Comparison of ENCODE assay signal across 23 cellular contexts in genomic region chr12:132167610-132168310, GRCh38. TPM values are rescaled to one million over a fixed set of nuclear protein-coding genes. Genes with fewer than 3 reads are reported as not detected.
DNase-seq lines count a peak whose midpoint lies in the region; ATAC-seq, FAIRE-seq and TF ChIP-seq lines count a peak whose summit lies in the region.
"Had no signal": no experiment of that assay in that cellular context is flagged by ENCODE, and none has a peak within 500 bp of the region (broad histone marks: within the 10 kb centered on the region; RNA-seq: fewer than 3 reads in every experiment).

No MANE protein-coding gene starts in this region.

- peaks cover 12 to 52% of the 10 kb centered on the region in 2 experiments; a peak in 4 of 5 replicates for H3K27me3 ChIP-seq in HepG2 (ENCODE audit: control insufficient read depth in 1 of 2, insufficient read depth in 2 of 2, low read length in 2 of 2)

- WGBS in HepG2 (ENCODE audit: low lambda C conversion rate) = 38% methylated on average over 10 of the region's 30 CpGs

- no peak for TF ChIP-seq CTCF in HepG2 (CRISPR knock-in tag; IDR thresholded peaks at IDR 0.05)
- no peak for TF ChIP-seq CTCF in GM13976 (IDR thresholded peaks at IDR 0.05; ENCODE audit: borderline replicate concordance, control extremely low read depth, extremely low read depth, insufficient read depth, missing control alignments)

- in situ Hi-C loops in HepG2 (cut with HindIII; ENCODE audit: extremely low pct_ligation_motif_present, low pct_unique_long_range_greater_than_20kb) = no loop called here
- in situ Hi-C loops in GM13976 (cut with MboI; ENCODE audit: low sequenced_read_pairs, unreplicated experiment) = no loop called here

- ATAC-seq in Right ventricle myocardium inferior (no peak), left ventricle myocardium superior (no peak), T-helper 17 cell (no peak), HepG2 (no peak), GM21515 (IDR thresholded peaks at IDR 0.05; ENCODE audit: unreplicated experiment) (no peak)
- ATAC-seq: activated T-cell treated with anti-CD3 and anti-CD28 coated beads, Interleukin-2, amount 50 U/mL, for 72 hours; body of pancreas had no signal

- H3K4me3 Mint-ChIP-seq in T-helper 17 cell = no peak overlapping the region
- H3K4me3 Mint-ChIP-seq: activated T-cell treated with anti-CD3 and anti-CD28 coated beads, Interleukin-2, amount 50 U/mL, for 72 hours; CD4-positive, CD25-positive, alpha-beta regulatory T cell; endodermal cell; neural crest cell; stimulated activated naive CD8-positive, alpha-beta T cell treated with anti-CD3 and anti-CD28 coated beads, Interleukin-15, amount 100 ng/mL, for 72 hours had no signal

- H4K20me1 ChIP-seq in HepG2 (ENCODE audit: insufficient read depth, low read length) = 0 out of 2 replicates have a peak, but pooled peaks cover 5% of the 10 kb centered on the region

- CTCF ChIA-PET in HepG2 (lab: Yijun Ruan, JAX; ENCODE audit: low intra/inter-chr PET ratio, low total read pairs) = no interaction called here

- H3K4me2 ChIP-seq in HepG2 (ENCODE audit: low read depth, low read length) = no peak overlapping the region

- POLR2A ChIA-PET in HepG2 (lab: Yijun Ruan, JAX) = no interaction called here

- H3K27ac ChIP-seq in HepG2 (ENCODE audit: extremely low read length, insufficient read depth, low read length) = no peak overlapping the region
- H3K27ac ChIP-seq: body of pancreas, GM23248, prostate gland, transverse colon had no signal

- H3K4me3 ChIP-seq in HepG2 (replicated peaks in 1 of 3; ENCODE audit: insufficient read depth in 1 of 3, low read depth in 2 of 3, low read length in 3 of 3) = no peak overlapping the region
- H3K4me3 ChIP-seq: body of pancreas, GM23248, prostate gland, transverse colon had no signal

- H3K36me3 Mint-ChIP-seq in T-helper 17 cell (ENCODE audit: low read depth) = no peaks in the 10 kb centered on the region
- H3K36me3 Mint-ChIP-seq: CD4-positive, CD25-positive, alpha-beta regulatory T cell had no signal

- H3K9me3 ChIP-seq in T-helper 17 cell (ENCODE audit: control insufficient read depth, low read length, poor library complexity, severe bottlenecking) (no peaks in the 10 kb centered on the region), HepG2 (ENCODE audit: low read length) (no peaks in the 10 kb centered on the region)
- H3K9me3 ChIP-seq: body of pancreas, prostate gland, transverse colon had no signal

- H3K4me1 Mint-ChIP-seq in T-helper 17 cell = peaks cover 14% of the 10 kb centered on the region
- H3K4me1 Mint-ChIP-seq: endodermal cell, neural crest cell had no signal

- no peak for FAIRE-seq in HepG2 (lab: Jason Lieb, UNC)
- FAIRE-seq: G401.6 had no signal

- H2AFZ ChIP-seq in HepG2 (ENCODE audit: low read length) = no peak overlapping the region
- H2AFZ ChIP-seq: GM23248 had no signal

- DNase-seq in Right ventricle myocardium inferior (ENCODE audit: missing footprints) (peak; percentile 60), left ventricle myocardium superior (no peak), T-helper 17 cell (peak in 2 of 3 donors; percentile 4 to 7), HepG2 (ENCODE audit: low spot score) (no peak), NCI-H2196 treated with DMSO at 0.1 percent for 48 hours (lab: John Stamatoyannopoulos, UW; ENCODE audit: unreplicated experiment) (no peak), GM13976 (ENCODE audit: low spot score) (no peak)
- DNase-seq: activated T-cell treated with anti-CD3 and anti-CD28 coated beads, Interleukin-2, amount 50 U/mL, for 72 hours; body of pancreas; endodermal cell; GM23248; NCI-H1105; NCI-H2081 treated with DMSO at 0.1 percent for 48 hours; NCI-H510A; NK-92 treated with Interleukin-12 subunit alpha and Interleukin-12 subunit beta, amount 100 ng/mL, for 24 hours; stimulated activated CD4-positive, alpha-beta T cell treated with anti-CD3 and anti-CD28 coated beads, Interleukin-2, amount 100 ng/mL, for 48 hours; stimulated activated naive CD8-positive, alpha-beta T cell treated with anti-CD3 and anti-CD28 coated beads, Interleukin-15, amount 100 ng/mL, for 72 hours; transverse colon had no signal

- intact Hi-C loops in Right ventricle myocardium inferior (cut with DNase I) (no loop called here), left ventricle myocardium superior (cut with micrococcal nuclease) (no loop called here), HepG2 (cut with micrococcal nuclease; ENCODE audit: unreplicated experiment) (no loop called here)

- H3K9ac ChIP-seq in HepG2 (ENCODE audit: insufficient read depth, low read depth, low read length) = no peak overlapping the region
- H3K9ac ChIP-seq: GM23248 had no signal

- no peak for TF ChIP-seq POLR2A in HepG2 (IDR thresholded peaks at IDR 0.05; ENCODE audit: insufficient read depth in 1 of 2, low read depth in 2 of 2, low read length in 2 of 2)

- H3K4me1 ChIP-seq in HepG2 (ENCODE audit: insufficient read depth, low read length) = no peaks in the 10 kb centered on the region
- H3K4me1 ChIP-seq: body of pancreas had no signal

- H3K79me2 ChIP-seq in HepG2 (ENCODE audit: insufficient read depth, low read length) = no peaks in the 10 kb centered on the region

- TF ChIP-seq EP300 in Ishikawa (IDR thresholded peaks at IDR 0.05; ENCODE audit: borderline replicate concordance) = no peak
- no peak for TF ChIP-seq EP300 in HepG2 (IDR thresholded peaks at IDR 0.05; ENCODE audit: low read depth in 2 of 2, low read length in 2 of 2)
- TF ChIP-seq EP300 in HepG2 (CRISPR knock-in tag; IDR thresholded peaks at IDR 0.05; ENCODE audit: borderline replicate concordance) = no peak

- TF ChIP-seq RAD21 in Ishikawa (IDR thresholded peaks at IDR 0.05; ENCODE audit: low read depth) (no peak), HepG2 (CRISPR knock-in tag; IDR thresholded peaks at IDR 0.05) (no peak)

- H3K27ac Mint-ChIP-seq in T-helper 17 cell = peak overlapping the region; percentile 67
- H3K27ac Mint-ChIP-seq: activated T-cell treated with anti-CD3 and anti-CD28 coated beads, Interleukin-2, amount 50 U/mL, for 72 hours; CD4-positive, CD25-positive, alpha-beta regulatory T cell; endodermal cell had no signal

- H3K27me3 Mint-ChIP-seq in T-helper 17 cell = no peaks in the 10 kb centered on the region
- H3K27me3 Mint-ChIP-seq: CD4-positive, CD25-positive, alpha-beta regulatory T cell had no signal

- H3K36me3 ChIP-seq in HepG2 (replicated peaks in 1 of 2; ENCODE audit: control insufficient read depth in 1 of 2, insufficient read depth in 2 of 2, low read length in 2 of 2) = no peaks in the 10 kb centered on the region
- H3K36me3 ChIP-seq: prostate gland, transverse colon had no signal

- BruUV-seq in HepG2 (replicated peaks; lab: Mats Ljungman, UMichigan) = no TSS peak

RNA-seq across cellular contexts. Expression of gene NOC4L, which starts 23.5 kb away (rescaled TPM):
- 9.2 TPM for total RNA-seq in Right ventricle myocardium inferior
- total RNA-seq in left ventricle myocardium superior = 12.1 TPM
- total RNA-seq in T-helper 17 cell = 10 to 100 TPM; 20.7 to 21.6 TPM
- 12.1 and 14.6 TPM in 2 replicates for total RNA-seq in HepG2 (2016; rRNA removed; fragmentation: Illumina TruSeq; extraction: Trizol)
- total RNA-seq in HepG2 (2016; cell fraction: cytosol; rRNA removed; fragmentation: Illumina TruSeq; extraction: Trizol; ENCODE audit: low read depth) = 7.5 and 7.6 TPM in 2 replicates
- total RNA-seq in HepG2 (2016; cell fraction: insoluble cytoplasmic fraction; rRNA removed; fragmentation: Illumina TruSeq; extraction: Trizol) = 9.2 and 14.5 TPM in 2 replicates
- total RNA-seq in HepG2 (2016; cell fraction: membrane; rRNA removed; fragmentation: Illumina TruSeq; extraction: Trizol) = 8.8 and 9.0 TPM in 2 replicates
- total RNA-seq in HepG2 (2016; cell fraction: nucleus; rRNA removed; fragmentation: Illumina TruSeq; extraction: Trizol) = 9.0 and 10.7 TPM in 2 replicates
- polyA plus RNA-seq in HepG2 (2011; rRNA removed) = 4.3 and 4.6 TPM in 2 replicates
- 2.7 and 4.4 TPM in 2 replicates for polyA plus RNA-seq in HepG2 (2011; cell fraction: cytosol; rRNA removed)
- polyA plus RNA-seq in HepG2 (2011; cell fraction: nucleus; rRNA removed) = 14.6 and 21.3 TPM in 2 replicates
- 7.9 and 11.5 TPM in 2 replicates for polyA plus RNA-seq in HepG2 (2012)
- polyA plus RNA-seq in HepG2 (2016; cell fraction: cytosol; fragmentation: Illumina TruSeq; extraction: Trizol; ENCODE audit: low read depth) = 11.7 and 12.8 TPM in 2 replicates
- polyA plus RNA-seq in HepG2 (2016; cell fraction: insoluble cytoplasmic fraction; fragmentation: Illumina TruSeq; extraction: Trizol; ENCODE audit: low read depth) = 14.6 and 19.7 TPM in 2 replicates
- polyA plus RNA-seq in HepG2 (2016; cell fraction: membrane; fragmentation: Illumina TruSeq; extraction: Trizol; ENCODE audit: low read depth) = 9.3 and 11.4 TPM in 2 replicates
- polyA plus RNA-seq in HepG2 (2016; cell fraction: nucleus; fragmentation: Illumina TruSeq; extraction: Trizol; ENCODE audit: insufficient read depth, low read depth) = 25.5 and 25.9 TPM in 2 replicates
- 5.3 and 10.2 TPM in 2 replicates for polyA minus RNA-seq in HepG2 (2011; rRNA and poly(A)+ RNA removed; ENCODE audit: low replicate concordance)
- 4.2 and 4.3 TPM in 2 replicates for polyA minus RNA-seq in HepG2 (2011; cell fraction: cytosol; rRNA and poly(A)+ RNA removed)
- 2.7 and 3.7 TPM in 2 replicates for polyA minus RNA-seq in HepG2 (2011; cell fraction: nucleus; rRNA and poly(A)+ RNA removed)

RNA-seq across cellular contexts. Expression of gene DDX51, which starts 23.6 kb away (rescaled TPM):
- total RNA-seq in Right ventricle myocardium inferior (10.4 TPM), left ventricle myocardium superior (8.6 TPM), T-helper 17 cell (10 to 100 TPM; 38.2 to 40.9 TPM), HepG2 (2016; rRNA removed; fragmentation: Illumina TruSeq; extraction: Trizol) (3.5 and 10.1 TPM in 2 replicates)
- 3.5 and 3.6 TPM in 2 replicates for total RNA-seq in HepG2 (2016; cell fraction: cytosol; rRNA removed; fragmentation: Illumina TruSeq; extraction: Trizol; ENCODE audit: low read depth)
- total RNA-seq in HepG2 (2016; cell fraction: insoluble cytoplasmic fraction; rRNA removed; fragmentation: Illumina TruSeq; extraction: Trizol) = 2.7 and 9.3 TPM in 2 replicates
- total RNA-seq in HepG2 (2016; cell fraction: membrane; rRNA removed; fragmentation: Illumina TruSeq; extraction: Trizol) = 2.5 and 3.2 TPM in 2 replicates
- 9.6 and 14.3 TPM in 2 replicates for total RNA-seq in HepG2 (2016; cell fraction: nucleus; rRNA removed; fragmentation: Illumina TruSeq; extraction: Trizol)
- 10.1 and 11.6 TPM in 2 replicates for polyA plus RNA-seq in HepG2 (2011; rRNA removed)
- polyA plus RNA-seq in HepG2 (2011; cell fraction: cytosol; rRNA removed) = 3.4 and 4.5 TPM in 2 replicates
- 66.0 and 70.7 TPM in 2 replicates for polyA plus RNA-seq in HepG2 (2011; cell fraction: nucleus; rRNA removed)
- polyA plus RNA-seq in HepG2 (2012) = 9.1 and 11.4 TPM in 2 replicates
- polyA plus RNA-seq in HepG2 (2016; cell fraction: cytosol; fragmentation: Illumina TruSeq; extraction: Trizol; ENCODE audit: low read depth) = 0.85 and 1.1 TPM in 2 replicates
- polyA plus RNA-seq in HepG2 (2016; cell fraction: insoluble cytoplasmic fraction; fragmentation: Illumina TruSeq; extraction: Trizol; ENCODE audit: low read depth) = 4.4 and 5.8 TPM in 2 replicates
- 1.2 and 2.1 TPM in 2 replicates for polyA plus RNA-seq in HepG2 (2016; cell fraction: membrane; fragmentation: Illumina TruSeq; extraction: Trizol; ENCODE audit: low read depth)
- 41.8 and 50.5 TPM in 2 replicates for polyA plus RNA-seq in HepG2 (2016; cell fraction: nucleus; fragmentation: Illumina TruSeq; extraction: Trizol; ENCODE audit: insufficient read depth, low read depth)
- 10.7 and 19.6 TPM in 2 replicates for polyA minus RNA-seq in HepG2 (2011; rRNA and poly(A)+ RNA removed; ENCODE audit: low replicate concordance)
- polyA minus RNA-seq in HepG2 (2011; cell fraction: cytosol; rRNA and poly(A)+ RNA removed) = 3.3 and 4.1 TPM in 2 replicates
- polyA minus RNA-seq in HepG2 (2011; cell fraction: nucleus; rRNA and poly(A)+ RNA removed) = 14.7 and 15.7 TPM in 2 replicates

Comparison
In these comparisons a context has a peak if more than half of its experiments do, and no peak if none do; other contexts are left out.
1. DNase-seq: peak in Right ventricle myocardium inferior (single experiment) and T-helper 17 cell (2 of 3); none in left ventricle myocardium superior (single experiment), HepG2 (single experiment), NCI-H2196 treated with DMSO at 0.1 percent for 48 hours (single experiment) and GM13976 (single experiment).